ENCODE assay signal across 8 cellular contexts in genomic region chr20:25867776-25868649, GRCh38.
A peak's percentile ranks its signal among the peaks of the same experiment; 100 is the strongest.
DNase-seq lines count a peak whose midpoint lies in the region; ATAC-seq and TF ChIP-seq lines count a peak whose summit lies in the region.

No MANE protein-coding gene starts in this region.

- no peaks in the 10 kb centered on the region for H3K9me3 Mint-ChIP-seq in CD8-positive, alpha-beta T cell
- no peaks in the 10 kb centered on the region for H3K9me3 Mint-ChIP-seq in activated naive CD8-positive, alpha-beta T cell (ENCODE audit: low read depth)
- no peaks in the 10 kb centered on the region for H3K9me3 Mint-ChIP-seq in type B pancreatic cell

- DNase-seq in CD8-positive, alpha-beta T cell, result peak in 6 of 7 experiments; percentile 48 to 68 (median 62)
- DNase-seq in PC-9 (peak; percentile 37 to 68), Right ventricle myocardium superior (peak; percentile 90), ovary (peak; percentile 62 to 75 (median 72)), type B pancreatic cell (ENCODE audit: extremely low spot score, unreplicated experiment) (peak; percentile 76)
- DNase-seq in NK-92 treated with Interleukin-12 subunit alpha and Interleukin-12 subunit beta, amount 100 ng/mL, for 24 hours (lab: John Stamatoyannopoulos, UW), result no peak

- no peak overlapping the region for H2AFZ ChIP-seq in PC-9

- peak overlapping the region; percentile 63 for H3K4me2 ChIP-seq in PC-9

- intact Hi-C loops in CD8-positive, alpha-beta T cell (cut with DNase I, micrococcal nuclease), result loop anchor here in 1 of 2 experiments (5.0 kb wide), 1 partner anchor 171 kb away; the partner anchor contains the start of gene ZNF337
- intact Hi-C loops in PC-9 (cut with micrococcal nuclease; ENCODE audit: unreplicated experiment) (no loop called here), Right ventricle myocardium superior (cut with DNase I) (no loop called here), ovary (cut with DNase I) (no loop called here)

- ATAC-seq in CD8-positive, alpha-beta T cell, result peak; percentile 79
- ATAC-seq in HG02610 (IDR thresholded peaks at IDR 0.05; ENCODE audit: unreplicated experiment), result peak; percentile 62
- peak; percentile 92 for ATAC-seq in Right ventricle myocardium superior (ENCODE audit: poor library complexity)

- TF ChIP-seq POLR2A in ovary (IDR thresholded peaks at IDR 0.05), result no peak

- no peaks in the 10 kb centered on the region for H4K20me1 ChIP-seq in PC-9 (ENCODE audit: insufficient read depth)

- POLR2A ChIA-PET in CD8-positive, alpha-beta T cell (lab: Charles Lee), result no interaction called here
- POLR2A ChIA-PET in PC-9 (lab: Charles Lee; ENCODE audit: unreplicated experiment), result no interaction called here

- H3K79me2 ChIP-seq in PC-9 (ENCODE audit: low read depth), result no peaks in the 10 kb centered on the region

- H3K9me2 ChIP-seq in PC-9 (ENCODE audit: insufficient read depth), result no peaks in the 10 kb centered on the region

- H3K27me3 ChIP-seq in CD8-positive, alpha-beta T cell (ENCODE audit: insufficient read depth, low read length), result no peaks in the 10 kb centered on the region
- no peaks in the 10 kb centered on the region; the same call in 1 of the 2 replicates for H3K27me3 ChIP-seq in PC-9 (ENCODE audit: insufficient read depth, low read depth)
- no peaks in the 10 kb centered on the region for H3K27me3 ChIP-seq in ovary

- 17 to 30% (median 21%) methylated on average over 45 to 46 of the region's 46 CpGs for WGBS in ovary, 3 donors

- H3F3A ChIP-seq in PC-9 (ENCODE audit: insufficient read depth, low read depth), result no peaks in the 10 kb centered on the region

- BruUV-seq in PC-9 (replicated peaks; lab: Mats Ljungman, UMichigan), result no TSS peak

- peak overlapping the region; percentile 54 for H3K4me3 ChIP-seq in CD8-positive, alpha-beta T cell (ENCODE audit: low read depth, low read length)
- H3K4me3 ChIP-seq in PC-9, result peak overlapping the region; percentile 46; the same call in 1 of the 2 replicates
- H3K4me3 ChIP-seq in ovary, result peak overlapping the region; percentile 20

- no peak for TF ChIP-seq CTCF in CD8-positive, alpha-beta T cell (IDR thresholded peaks at IDR 0.05)
- TF ChIP-seq CTCF in PC-9 (conservative IDR thresholded peaks at IDR 0.05) (no peak), ovary (IDR thresholded peaks at IDR 0.05) (no peak), type B pancreatic cell (conservative IDR thresholded peaks at IDR 0.05) (no peak)

- H3K4me1 Mint-ChIP-seq in CD8-positive, alpha-beta T cell (ENCODE audit: low read depth), result peaks cover 38% of the 10 kb centered on the region
- peaks cover 35% of the 10 kb centered on the region for H3K4me1 Mint-ChIP-seq in activated naive CD8-positive, alpha-beta T cell (ENCODE audit: low read depth)
- peaks cover 10% of the 10 kb centered on the region for H3K4me1 Mint-ChIP-seq in type B pancreatic cell (ENCODE audit: unreplicated experiment)

- H3K9me3 ChIP-seq in CD8-positive, alpha-beta T cell (ENCODE audit: low read length), result no peaks in the 10 kb centered on the region
- no peaks in the 10 kb centered on the region for H3K9me3 ChIP-seq in PC-9 (ENCODE audit: insufficient read depth, low read depth)
- no peaks in the 10 kb centered on the region for H3K9me3 ChIP-seq in ovary

- H3K27ac ChIP-seq in CD8-positive, alpha-beta T cell (ENCODE audit: low read depth, low read length), result no peak overlapping the region
- H3K27ac ChIP-seq in PC-9 (no peak overlapping the region), ovary (no peak overlapping the region)

- CTCF ChIA-PET in CD8-positive, alpha-beta T cell (lab: Charles Lee), result interaction anchor here (0.7 kb wide), 1 partner anchor 13 kb away, joined by 3 read pairs; no protein-coding TSS in a partner anchor
- CTCF ChIA-PET in PC-9 (lab: Charles Lee), result no interaction called here

- H3K27ac Mint-ChIP-seq in CD8-positive, alpha-beta T cell, result no peak overlapping the region
- H3K27ac Mint-ChIP-seq in activated naive CD8-positive, alpha-beta T cell, result no peak overlapping the region
- H3K27ac Mint-ChIP-seq in type B pancreatic cell, result no peak overlapping the region

- H3K36me3 Mint-ChIP-seq in CD8-positive, alpha-beta T cell, result no peaks in the 10 kb centered on the region
- H3K36me3 Mint-ChIP-seq in activated naive CD8-positive, alpha-beta T cell, result no peaks in the 10 kb centered on the region
- no peaks in the 10 kb centered on the region for H3K36me3 Mint-ChIP-seq in type B pancreatic cell

- H3K36me3 ChIP-seq in CD8-positive, alpha-beta T cell (ENCODE audit: insufficient read depth, low read length), result no peaks in the 10 kb centered on the region
- H3K36me3 ChIP-seq in PC-9 (ENCODE audit: low read depth) (no peaks in the 10 kb centered on the region), ovary (no peaks in the 10 kb centered on the region)

- peak overlapping the region; percentile 80 for H3K4me3 Mint-ChIP-seq in CD8-positive, alpha-beta T cell
- H3K4me3 Mint-ChIP-seq in activated naive CD8-positive, alpha-beta T cell, result peak overlapping the region; percentile 76
- H3K4me3 Mint-ChIP-seq in type B pancreatic cell, result peak overlapping the region; percentile 58

- peaks cover 46% of the 10 kb centered on the region for H3K27me3 Mint-ChIP-seq in CD8-positive, alpha-beta T cell (ENCODE audit: low read depth)
- H3K27me3 Mint-ChIP-seq in activated naive CD8-positive, alpha-beta T cell, result peaks cover 17% of the 10 kb centered on the region
- H3K27me3 Mint-ChIP-seq in type B pancreatic cell, result peaks cover 70% of the 10 kb centered on the region

- TF ChIP-seq EP300 in ovary (IDR thresholded peaks at IDR 0.05), result no peak

- peaks cover 26% of the 10 kb centered on the region for H3K4me1 ChIP-seq in CD8-positive, alpha-beta T cell (ENCODE audit: insufficient read depth, low read length)
- H3K4me1 ChIP-seq in PC-9 (replicated peaks; ENCODE audit: insufficient read depth) (no peaks in the 10 kb centered on the region), ovary (ENCODE audit: insufficient read depth) (peaks cover 2% of the 10 kb centered on the region)
